Comparison of ENCODE assay signal across 1 cellular context in genomic region chr1:155892801-155893200, GRCh38.
TF ChIP-seq lines count a peak whose summit lies in the region.

No MANE protein-coding gene starts in this region.

TF ChIP-seq in endothelial cell of umbilical vein, 7 proteins besides CTCF, POLR2A, EP300 and RAD21:
- TF ChIP-seq MAX (IDR thresholded peaks at IDR 0.05; ENCODE audit: insufficient read depth, insufficient read length) (no peak), JUN (IDR thresholded peaks at IDR 0.05; ENCODE audit: borderline replicate concordance, insufficient read depth, insufficient read length, low read depth) (peak; percentile 63), POLR2AphosphoS5 (IDR thresholded peaks at IDR 0.05; ENCODE audit: insufficient read depth, low read depth, low read length) (no peak), GATA2 (IDR thresholded peaks at IDR 0.05; ENCODE audit: insufficient read depth, insufficient read length, low read depth, low read length) (no peak), MYC (IDR thresholded peaks at IDR 0.05; ENCODE audit: low read depth, low read length) (no peak), FOS (IDR thresholded peaks at IDR 0.05; ENCODE audit: borderline replicate concordance, insufficient read depth, low read length) (peak; percentile 50)
TF ChIP-seq in endothelial cell of umbilical vein: peak in this region for 2.
